Comparison of ENCODE assay signal across 28 cellular contexts in the genomic region with DNA sequence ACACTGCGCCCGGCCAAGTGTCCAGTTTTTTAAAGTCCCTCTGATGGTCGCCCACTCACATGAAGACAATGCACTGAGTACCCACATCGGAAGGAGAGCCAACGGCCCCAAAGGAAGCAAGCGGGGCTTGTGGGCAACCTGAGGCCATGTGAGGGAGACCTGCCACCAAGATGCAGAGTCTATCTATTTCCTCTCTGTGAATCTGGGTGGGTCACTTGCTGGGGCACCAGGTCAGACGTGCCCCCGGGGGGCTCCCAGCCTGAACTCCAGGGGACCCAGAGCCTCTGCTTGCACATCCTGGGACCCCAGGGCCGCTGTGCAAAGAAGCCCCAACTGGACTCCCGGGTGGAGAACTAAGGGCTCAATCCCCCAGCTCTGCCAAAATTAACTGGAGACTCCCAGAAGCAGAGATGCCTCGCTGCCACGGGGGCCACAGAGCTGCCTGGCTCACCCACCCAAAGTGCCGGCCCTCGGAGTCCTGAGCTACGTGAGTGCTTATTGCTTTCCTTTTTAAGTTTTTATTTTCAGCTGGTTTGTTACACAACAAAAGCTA.
"Had no signal": no experiment of that assay in that cellular context is flagged by ENCODE, and none has a peak within 500 bp of the region (broad histone marks: within the 10 kb centered on the region; RNA-seq: fewer than 3 reads in every experiment).

No MANE protein-coding gene starts in this region.

- H3K27ac ChIP-seq: brain microvascular endothelial cell, SJCRH30, SK-N-MC, WERI-Rb-1 had no signal

- H3K4me3 ChIP-seq: SJCRH30, SK-N-MC had no signal

- DNase-seq: activated CD4-positive, alpha-beta T cell treated with anti-CD3 and anti-CD28 coated beads for 1 hour; activated CD4-positive, alpha-beta T cell treated with anti-CD3 and anti-CD28 coated beads for 48 hours; activated CD4-positive, alpha-beta T cell treated with anti-CD3 and anti-CD28 coated beads, Interleukin-2, amount 50 U/mL, for 4 hours; activated CD4-positive, CD25-positive, alpha-beta regulatory T cell; activated CD8-positive, alpha-beta T cell treated with anti-CD3 and anti-CD28 coated beads for 36 hours; activated naive CD4-positive, alpha-beta T cell; activated naive CD4-positive, alpha-beta T cell treated with anti-CD3 and anti-CD28 coated beads, Interleukin-2, amount 50 U/mL, for 16 hours; activated naive CD8-positive, alpha-beta T cell treated with anti-CD3 and anti-CD28 coated beads for 36 hours; activated T-cell treated with anti-CD3 and anti-CD28 coated beads for 4 hours; activated T-cell treated with anti-CD3 and anti-CD28 coated beads, Interleukin-2, amount 50 U/mL, for 4 hours; amniotic stem cell; aorta; brain microvascular endothelial cell; central memory CD4-positive, alpha-beta T cell; Karpas-422; KBM-7; NCI-H1105; NCI-H1417 treated with DMSO at 0.1 percent for 48 hours; NCI-H187 treated with DMSO at 0.1 percent for 48 hours; NCI-H2081 treated with DMSO at 0.1 percent for 48 hours; NCI-H345; NCI-H524 treated with DMSO at 0.1 percent for 48 hours; SHP77; SJCRH30; T1000; WERI-Rb-1 had no signal

- H3K9me3 Mint-ChIP-seq: activated CD8-positive, alpha-beta T cell treated with anti-CD3 and anti-CD28 coated beads for 36 hours; activated naive CD8-positive, alpha-beta T cell treated with anti-CD3 and anti-CD28 coated beads for 36 hours; activated T-cell treated with anti-CD3 and anti-CD28 coated beads, Interleukin-2, amount 50 U/mL, for 4 hours; activated T-helper 1 cell treated with anti-CD3 and anti-CD28 coated beads, Interleukin-12 subunit alpha, Interleukin-12 subunit beta, Interleukin-2, Interleukin-4 antibody, amounts not matched to agents 30 ng/mL and 10 ng/mL and 1 ng/mL, durations not matched to agents 14 hours and 24 hours and 36 hours had no signal

- H3K36me3 ChIP-seq: brain microvascular endothelial cell, SJCRH30, WERI-Rb-1 had no signal

- H3K27ac Mint-ChIP-seq: activated CD8-positive, alpha-beta T cell treated with anti-CD3 and anti-CD28 coated beads for 36 hours; activated naive CD8-positive, alpha-beta T cell treated with anti-CD3 and anti-CD28 coated beads for 36 hours; activated T-helper 1 cell treated with anti-CD3 and anti-CD28 coated beads, Interleukin-12 subunit alpha, Interleukin-12 subunit beta, Interleukin-2, Interleukin-4 antibody, amounts not matched to agents 30 ng/mL and 10 ng/mL and 1 ng/mL, durations not matched to agents 14 hours and 24 hours and 36 hours had no signal

- H3K4me3 Mint-ChIP-seq: activated CD8-positive, alpha-beta T cell treated with anti-CD3 and anti-CD28 coated beads for 36 hours; activated naive CD8-positive, alpha-beta T cell treated with anti-CD3 and anti-CD28 coated beads for 36 hours; activated T-cell treated with anti-CD3 and anti-CD28 coated beads, Interleukin-2, amount 50 U/mL, for 4 hours; activated T-helper 1 cell treated with anti-CD3 and anti-CD28 coated beads, Interleukin-12 subunit alpha, Interleukin-12 subunit beta, Interleukin-2, Interleukin-4 antibody, amounts not matched to agents 30 ng/mL and 10 ng/mL and 1 ng/mL, durations not matched to agents 14 hours and 24 hours and 36 hours had no signal

- H3K9me3 ChIP-seq: SJCRH30 had no signal

- H3K36me3 Mint-ChIP-seq: activated naive CD8-positive, alpha-beta T cell treated with anti-CD3 and anti-CD28 coated beads for 36 hours had no signal
